11 cellular contexts compared by ENCODE assay signal in the genomic region with DNA sequence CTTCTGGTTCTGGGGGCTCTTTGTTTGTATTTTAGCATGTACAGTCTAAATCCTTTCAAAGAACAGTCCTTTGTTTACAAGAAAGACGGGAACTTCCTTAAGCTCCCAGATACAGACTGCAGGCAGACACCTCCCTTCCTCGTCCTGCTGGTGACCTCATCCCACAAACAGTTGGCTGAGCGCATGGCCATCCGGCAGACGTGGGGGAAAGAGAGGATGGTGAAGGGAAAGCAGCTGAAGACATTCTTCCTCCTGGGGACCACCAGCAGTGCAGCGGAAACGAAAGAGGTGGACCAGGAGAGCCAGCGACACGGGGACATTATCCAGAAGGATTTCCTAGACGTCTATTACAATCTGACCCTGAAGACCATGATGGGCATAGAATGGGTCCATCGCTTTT. TPM values are rescaled to one million over a fixed set of nuclear protein-coding genes. Genes with fewer than 3 reads are reported as not detected.
DNase-seq lines count a peak whose midpoint lies in the region; ATAC-seq lines count a peak whose summit lies in the region.
"Had no signal": no experiment of that assay in that cellular context is flagged by ENCODE, and none has a peak within 500 bp of the region (broad histone marks: within the 10 kb centered on the region; RNA-seq: fewer than 3 reads in every experiment).

No MANE protein-coding gene starts in this region.

- DNase-seq in GM03348 (ENCODE audit: low spot score) (peak; percentile 83), T1000 (lab: John Stamatoyannopoulos, UW) (peak; percentile 15), glomerular visceral epithelial cell (ENCODE audit: extremely low spot score) (peak; percentile 88), sciatic nerve (ENCODE audit: low spot score) (no peak), NCI-H1436 treated with DMSO at 0.1 percent for 48 hours (lab: John Stamatoyannopoulos, UW) (no peak), cerebellar nuclear complex (lab: John Stamatoyannopoulos, UW) (no peak)
- no peak for DNase-seq in activated CD4-positive, CD25-positive, alpha-beta regulatory T cell (lab: John Stamatoyannopoulos, UW)
- DNase-seq: anterior cingulate cortex; midbrain; stimulated activated naive CD4-positive, alpha-beta T cell treated with Interleukin-2 at 50 U/mL for 16 hours had no signal

- ATAC-seq in sciatic nerve (peak; percentile 88), GM18868 (IDR thresholded peaks at IDR 0.05; ENCODE audit: unreplicated experiment) (no peak)

- intact Hi-C loops in sciatic nerve (cut with DNase I), result no loop called here

RNA-seq across cellular contexts. Expression of a gene that starts 47.9 kb away (rescaled TPM):
- total RNA-seq in sciatic nerve, result not detected

Comparison
In these comparisons a context has a peak if more than half of its experiments do, and no peak if none do; other contexts are left out.
1. DNase-seq: peak in GM03348 (single experiment), T1000 (single experiment) and glomerular visceral epithelial cell (single experiment); none in sciatic nerve (single experiment), NCI-H1436 treated with DMSO at 0.1 percent for 48 hours (single experiment), activated CD4-positive, CD25-positive, alpha-beta regulatory T cell (0 of 4) and cerebellar nuclear complex (0 of 2).